Comparison of ENCODE assay signal across 1 cellular context in genomic region chr14:57346741-57347140, GRCh38.
TF ChIP-seq lines count a peak whose summit lies in the region.

No MANE protein-coding gene starts in this region.

TF ChIP-seq in HepG2, 621 proteins besides CTCF, POLR2A, EP300 and RAD21 (continued from another document and continues in another):
- TF ChIP-seq TFE3 (CRISPR knock-in tag; IDR thresholded peaks at IDR 0.05) (no peak), PHF8 (CRISPR knock-in tag; IDR thresholded peaks at IDR 0.05) (no peak), AKAP8 (CRISPR knock-in tag; IDR thresholded peaks at IDR 0.05) (no peak), MLX (CRISPR knock-in tag; IDR thresholded peaks at IDR 0.05) (0 out of 2 replicates have a peak, but pooled peaks have one; percentile 37), LRRFIP1 (CRISPR knock-in tag; conservative IDR thresholded peaks at IDR 0.05) (no peak), ZNF3 (CRISPR knock-in tag; IDR thresholded peaks at IDR 0.05) (no peak), ZNF441 (CRISPR knock-in tag; IDR thresholded peaks at IDR 0.05; ENCODE audit: borderline replicate concordance) (no peak), JUNB (CRISPR knock-in tag; IDR thresholded peaks at IDR 0.05; ENCODE audit: borderline replicate concordance) (no peak), HNF1A (IDR thresholded peaks at IDR 0.05; ENCODE audit: low read depth) (no peak), HNF1A (CRISPR knock-in tag; IDR thresholded peaks at IDR 0.05; ENCODE audit: borderline replicate concordance) (no peak), CREB3 (CRISPR knock-in tag; IDR thresholded peaks at IDR 0.05) (no peak), ZNF563 (CRISPR knock-in tag; IDR thresholded peaks at IDR 0.05) (no peak), ATF7-NPFF (CRISPR knock-in tag; IDR thresholded peaks at IDR 0.05; ENCODE audit: low read depth) (no peak), SNAI1 (CRISPR knock-in tag; IDR thresholded peaks at IDR 0.05; ENCODE audit: borderline replicate concordance) (no peak), ZNF34 (CRISPR knock-in tag; IDR thresholded peaks at IDR 0.05; ENCODE audit: borderline replicate concordance) (no peak), FOXA1 (IDR thresholded peaks at IDR 0.05) (peak; percentile 49; the same call in 1 of the 2 replicates), FOXA1 (CRISPR knock-in tag; IDR thresholded peaks at IDR 0.05) (peak; percentile 64), PPARG (CRISPR knock-in tag; conservative IDR thresholded peaks at IDR 0.05) (no peak), FOXM1 (CRISPR knock-in tag; IDR thresholded peaks at IDR 0.05) (no peak), ARID5B (CRISPR knock-in tag; IDR thresholded peaks at IDR 0.05) (peak; percentile 95), CHCHD3 (CRISPR knock-in tag; IDR thresholded peaks at IDR 0.05) (no peak), TFDP2 (CRISPR knock-in tag; IDR thresholded peaks at IDR 0.05) (no peak), TOPORS (CRISPR knock-in tag; IDR thresholded peaks at IDR 0.05) (no peak), ZNF468 (CRISPR knock-in tag; IDR thresholded peaks at IDR 0.05) (no peak), CREBL2 (CRISPR knock-in tag; IDR thresholded peaks at IDR 0.05; ENCODE audit: borderline replicate concordance) (no peak), ZBTB43 (CRISPR knock-in tag; conservative IDR thresholded peaks at IDR 0.05) (no peak), ZGPAT (CRISPR knock-in tag; IDR thresholded peaks at IDR 0.05) (peak; percentile 73; the same call in 1 of the 2 replicates), CENPBD1 (CRISPR knock-in tag; IDR thresholded peaks at IDR 0.05; ENCODE audit: borderline replicate concordance, low read depth) (no peak), ZNF609 (CRISPR knock-in tag; IDR thresholded peaks at IDR 0.05; ENCODE audit: borderline replicate concordance) (no peak), ZNF703 (CRISPR knock-in tag; IDR thresholded peaks at IDR 0.05; ENCODE audit: borderline replicate concordance) (no peak), ONECUT2 (CRISPR knock-in tag; IDR thresholded peaks at IDR 0.05) (no peak), ZBTB38 (CRISPR knock-in tag; IDR thresholded peaks at IDR 0.05) (no peak)
